ENCODE assay signal across 1 cellular context in genomic region chrX:15738686-15739016, GRCh38.
TF ChIP-seq lines count a peak whose summit lies in the region.

No MANE protein-coding gene starts in this region.

TF ChIP-seq in GM12878, 131 proteins besides CTCF, POLR2A, EP300 and RAD21 (continued from another document):
- TF ChIP-seq ELK1 (IDR thresholded peaks at IDR 0.05; ENCODE audit: low read depth, low read length) (no peak), CEBPZ (IDR thresholded peaks at IDR 0.05; ENCODE audit: low read depth, low read length) (no peak), BCL11A (IDR thresholded peaks at IDR 0.05; ENCODE audit: low read depth, low read length) (no peak), NFYA (IDR thresholded peaks at IDR 0.05; ENCODE audit: borderline replicate concordance, low read depth, low read length) (no peak), RBBP5 (conservative IDR thresholded peaks at IDR 0.05) (no peak), POLR2AphosphoS5 (IDR thresholded peaks at IDR 0.05; ENCODE audit: low read length) (no peak)
